14 cellular contexts compared by ENCODE assay signal in the genomic region with DNA sequence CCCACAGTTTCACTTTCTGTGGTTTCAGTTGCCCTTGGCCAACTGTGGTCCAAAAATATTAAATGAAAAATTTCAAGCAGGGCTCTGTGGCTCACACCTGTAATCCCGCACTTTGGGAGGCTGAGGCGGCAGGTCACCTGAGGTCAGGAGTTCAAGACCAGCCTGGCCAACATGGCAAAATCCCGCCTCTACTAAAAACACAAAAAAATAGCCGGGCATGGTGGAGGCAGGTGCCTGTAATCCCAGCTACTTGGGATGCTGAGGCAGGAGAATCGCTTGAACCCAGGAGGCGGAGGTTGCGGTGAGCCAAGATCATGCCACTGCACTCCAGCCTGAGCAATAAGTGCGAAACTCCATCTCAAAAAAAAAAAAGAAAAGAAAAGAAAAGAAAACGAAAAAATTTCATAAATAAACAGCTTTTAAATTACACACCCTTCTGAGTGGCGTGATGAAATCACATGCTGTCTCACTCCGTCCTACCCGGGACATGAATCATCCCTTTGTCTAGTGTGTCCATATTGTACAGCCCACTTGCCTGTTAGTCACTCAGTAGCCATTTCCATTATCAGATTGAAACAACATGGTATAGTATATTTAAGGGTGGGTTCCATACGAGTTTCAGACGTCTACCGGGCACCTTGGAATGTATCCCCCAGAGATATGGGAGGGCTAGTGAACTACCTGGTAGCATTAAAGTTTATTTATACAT. TPM values are rescaled to one million over a fixed set of nuclear protein-coding genes. Genes with fewer than 3 reads are reported as not detected.
DNase-seq lines count a peak whose midpoint lies in the region; ATAC-seq, FAIRE-seq and TF ChIP-seq lines count a peak whose summit lies in the region.
"Had no signal": no experiment of that assay in that cellular context is flagged by ENCODE, and none has a peak within 500 bp of the region (broad histone marks: within the 10 kb centered on the region; RNA-seq: fewer than 3 reads in every experiment).

No MANE protein-coding gene starts in this region.

- CTCF ChIA-PET in SK-N-SH (lab: Yijun Ruan, JAX), result no interaction called here

- H3K9ac ChIP-seq in SK-N-SH, result no peak overlapping the region

- no peak overlapping the region for H2AFZ ChIP-seq in SK-N-SH (ENCODE audit: low read depth)

- TF ChIP-seq POLR2A in H54 (IDR thresholded peaks at IDR 0.05; ENCODE audit: low read depth, low read length), result no peak

- H3K4me3 ChIP-seq in SK-N-SH (ENCODE audit: low read depth in 2 of 2, low read length in 1 of 2) (no peak overlapping the region), fibroblast of villous mesenchyme (ENCODE audit: low read depth, low read length) (no peak overlapping the region), skeletal muscle cell (ENCODE audit: low read depth, low read length) (no peak overlapping the region)
- H3K4me3 ChIP-seq: heart right ventricle, psoas muscle had no signal

- peak overlapping the region in 1 of 2 experiments; percentile 88; a peak in 2 of 4 replicates for H3K27ac ChIP-seq in SK-N-SH (ENCODE audit: low read depth in 2 of 2, low read length in 1 of 2)
- H3K27ac ChIP-seq: heart right ventricle, psoas muscle, VCaP had no signal

- 41% methylated on average over 15 of the region's 15 CpGs for WGBS in SK-N-SH (ENCODE audit: low lambda C conversion rate)

- peaks cover 0 to 41% of the 10 kb centered on the region in 2 experiments; a peak in 2 of 4 replicates for H3K4me1 ChIP-seq in SK-N-SH (ENCODE audit: control insufficient read depth in 1 of 2, insufficient read depth in 2 of 2, low read depth in 1 of 2, low read length in 1 of 2)

- no peaks in the 10 kb centered on the region for H3K9me3 ChIP-seq in SK-N-SH
- H3K9me3 ChIP-seq: heart right ventricle, psoas muscle had no signal

- no peak for TF ChIP-seq RAD21 in SK-N-SH (IDR thresholded peaks at IDR 0.05; ENCODE audit: low read length)

- TF ChIP-seq EP300 in SK-N-SH (IDR thresholded peaks at IDR 0.05; ENCODE audit: borderline replicate concordance in 1 of 2, low read depth in 1 of 2, low read length in 1 of 2), result peak in 1 of 2 experiments; percentile 58; a peak in 1 of 4 replicates

- peak; percentile 71 for FAIRE-seq in H54 (lab: Jason Lieb, UNC)

- peak overlapping the region; percentile 50; the same call in 1 of the 2 replicates for H3K4me2 ChIP-seq in SK-N-SH

- POLR2A ChIA-PET in SK-N-SH (lab: Yijun Ruan, JAX), result no interaction called here

- DNase-seq in H54 (ENCODE audit: insufficient read length, low spot score) (peak; percentile 15), SK-N-SH (no peak), fibroblast of villous mesenchyme (ENCODE audit: low read depth) (peak; percentile 86), skeletal muscle cell (ENCODE audit: low read depth) (peak; percentile 85), HuH-7 (ENCODE audit: low spot score) (no peak), GOT3 (lab: John Stamatoyannopoulos, UW) (no peak), NCI-H1436 treated with DMSO at 0.1 percent for 48 hours (lab: John Stamatoyannopoulos, UW) (no peak)
- DNase-seq: GF-D8; heart right ventricle; NCI-H345; psoas muscle; stimulated activated CD8-positive, alpha-beta memory T cell treated with anti-CD3 and anti-CD28 coated beads, Interleukin-4, amount 100 ng/mL, for 48 hours had no signal

- H3K36me3 ChIP-seq in SK-N-SH (replicated peaks in 1 of 2; ENCODE audit: control insufficient read depth in 1 of 2, insufficient read depth in 2 of 2, low read length in 1 of 2), result no peaks in the 10 kb centered on the region
- H3K36me3 ChIP-seq: heart right ventricle had no signal

- H3K9me2 ChIP-seq in SK-N-SH, result no peaks in the 10 kb centered on the region

- no peak for ATAC-seq in GM21737 (IDR thresholded peaks at IDR 0.05; ENCODE audit: unreplicated experiment)

- no peaks in the 10 kb centered on the region for H3K27me3 ChIP-seq in SK-N-SH (ENCODE audit: insufficient read depth)
- H3K27me3 ChIP-seq: heart right ventricle had no signal

- H3F3A ChIP-seq in SK-N-SH (replicated peaks; ENCODE audit: insufficient read depth), result peaks cover 26% of the 10 kb centered on the region

- 0 out of 2 replicates have a peak, but pooled peaks cover 5% of the 10 kb centered on the region for H4K20me1 ChIP-seq in SK-N-SH (ENCODE audit: insufficient read depth)

- peaks cover 82% of the 10 kb centered on the region for H3K79me2 ChIP-seq in SK-N-SH (ENCODE audit: insufficient read depth)

- TF ChIP-seq CTCF in SK-N-SH (IDR thresholded peaks at IDR 0.05), result no peak
- no peak for TF ChIP-seq CTCF in fibroblast of villous mesenchyme (IDR thresholded peaks at IDR 0.05; ENCODE audit: insufficient read depth, low read depth, low read length)

TF ChIP-seq in SK-N-SH, 30 proteins besides CTCF, POLR2A, EP300 and RAD21:
- TF ChIP-seq NFIC (IDR thresholded peaks at IDR 0.05; ENCODE audit: borderline replicate concordance) (no peak), FOSL2 (IDR thresholded peaks at IDR 0.05; ENCODE audit: borderline replicate concordance, low read depth) (peak; percentile 84; the same call in 1 of the 2 replicates), TCF12 (IDR thresholded peaks at IDR 0.05) (peak; percentile 82), ELF1 (IDR thresholded peaks at IDR 0.05) (no peak), TEAD4 (IDR thresholded peaks at IDR 0.05; ENCODE audit: borderline replicate concordance, insufficient read depth) (0 out of 2 replicates have a peak, but pooled peaks have one; percentile 24), FOXM1 (IDR thresholded peaks at IDR 0.05; ENCODE audit: low read depth) (peak; percentile 83), JUND (IDR thresholded peaks at IDR 0.05) (peak; percentile 87)
- TF ChIP-seq, protein P1, sequence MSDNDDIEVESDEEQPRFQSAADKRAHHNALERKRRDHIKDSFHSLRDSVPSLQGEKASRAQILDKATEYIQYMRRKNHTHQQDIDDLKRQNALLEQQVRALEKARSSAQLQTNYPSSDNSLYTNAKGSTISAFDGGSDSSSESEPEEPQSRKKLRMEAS (IDR thresholded peaks at IDR 0.05; ENCODE audit: low read depth), result peak; percentile 80
- TF ChIP-seq, protein P2, sequence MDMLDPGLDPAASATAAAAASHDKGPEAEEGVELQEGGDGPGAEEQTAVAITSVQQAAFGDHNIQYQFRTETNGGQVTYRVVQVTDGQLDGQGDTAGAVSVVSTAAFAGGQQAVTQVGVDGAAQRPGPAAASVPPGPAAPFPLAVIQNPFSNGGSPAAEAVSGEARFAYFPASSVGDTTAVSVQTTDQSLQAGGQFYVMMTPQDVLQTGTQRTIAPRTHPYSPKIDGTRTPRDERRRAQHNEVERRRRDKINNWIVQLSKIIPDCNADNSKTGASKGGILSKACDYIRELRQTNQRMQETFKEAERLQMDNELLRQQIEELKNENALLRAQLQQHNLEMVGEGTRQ (IDR thresholded peaks at IDR 0.05; ENCODE audit: borderline replicate concordance, low read depth, low read length), result no peak
- TF ChIP-seq, protein P3, sequence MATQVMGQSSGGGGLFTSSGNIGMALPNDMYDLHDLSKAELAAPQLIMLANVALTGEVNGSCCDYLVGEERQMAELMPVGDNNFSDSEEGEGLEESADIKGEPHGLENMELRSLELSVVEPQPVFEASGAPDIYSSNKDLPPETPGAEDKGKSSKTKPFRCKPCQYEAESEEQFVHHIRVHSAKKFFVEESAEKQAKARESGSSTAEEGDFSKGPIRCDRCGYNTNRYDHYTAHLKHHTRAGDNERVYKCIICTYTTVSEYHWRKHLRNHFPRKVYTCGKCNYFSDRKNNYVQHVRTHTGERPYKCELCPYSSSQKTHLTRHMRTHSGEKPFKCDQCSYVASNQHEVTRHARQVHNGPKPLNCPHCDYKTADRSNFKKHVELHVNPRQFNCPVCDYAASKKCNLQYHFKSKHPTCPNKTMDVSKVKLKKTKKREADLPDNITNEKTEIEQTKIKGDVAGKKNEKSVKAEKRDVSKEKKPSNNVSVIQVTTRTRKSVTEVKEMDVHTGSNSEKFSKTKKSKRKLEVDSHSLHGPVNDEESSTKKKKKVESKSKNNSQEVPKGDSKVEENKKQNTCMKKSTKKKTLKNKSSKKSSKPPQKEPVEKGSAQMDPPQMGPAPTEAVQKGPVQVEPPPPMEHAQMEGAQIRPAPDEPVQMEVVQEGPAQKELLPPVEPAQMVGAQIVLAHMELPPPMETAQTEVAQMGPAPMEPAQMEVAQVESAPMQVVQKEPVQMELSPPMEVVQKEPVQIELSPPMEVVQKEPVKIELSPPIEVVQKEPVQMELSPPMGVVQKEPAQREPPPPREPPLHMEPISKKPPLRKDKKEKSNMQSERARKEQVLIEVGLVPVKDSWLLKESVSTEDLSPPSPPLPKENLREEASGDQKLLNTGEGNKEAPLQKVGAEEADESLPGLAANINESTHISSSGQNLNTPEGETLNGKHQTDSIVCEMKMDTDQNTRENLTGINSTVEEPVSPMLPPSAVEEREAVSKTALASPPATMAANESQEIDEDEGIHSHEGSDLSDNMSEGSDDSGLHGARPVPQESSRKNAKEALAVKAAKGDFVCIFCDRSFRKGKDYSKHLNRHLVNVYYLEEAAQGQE (IDR thresholded peaks at IDR 0.05; ENCODE audit: low read depth, low read length), result no peak
- TF ChIP-seq, protein P4, sequence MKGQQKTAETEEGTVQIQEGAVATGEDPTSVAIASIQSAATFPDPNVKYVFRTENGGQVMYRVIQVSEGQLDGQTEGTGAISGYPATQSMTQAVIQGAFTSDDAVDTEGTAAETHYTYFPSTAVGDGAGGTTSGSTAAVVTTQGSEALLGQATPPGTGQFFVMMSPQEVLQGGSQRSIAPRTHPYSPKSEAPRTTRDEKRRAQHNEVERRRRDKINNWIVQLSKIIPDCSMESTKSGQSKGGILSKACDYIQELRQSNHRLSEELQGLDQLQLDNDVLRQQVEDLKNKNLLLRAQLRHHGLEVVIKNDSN (IDR thresholded peaks at IDR 0.05; ENCODE audit: borderline replicate concordance, low read depth), result peak; percentile 54; the same call in 1 of the 2 replicates
- TF ChIP-seq, protein P5, sequence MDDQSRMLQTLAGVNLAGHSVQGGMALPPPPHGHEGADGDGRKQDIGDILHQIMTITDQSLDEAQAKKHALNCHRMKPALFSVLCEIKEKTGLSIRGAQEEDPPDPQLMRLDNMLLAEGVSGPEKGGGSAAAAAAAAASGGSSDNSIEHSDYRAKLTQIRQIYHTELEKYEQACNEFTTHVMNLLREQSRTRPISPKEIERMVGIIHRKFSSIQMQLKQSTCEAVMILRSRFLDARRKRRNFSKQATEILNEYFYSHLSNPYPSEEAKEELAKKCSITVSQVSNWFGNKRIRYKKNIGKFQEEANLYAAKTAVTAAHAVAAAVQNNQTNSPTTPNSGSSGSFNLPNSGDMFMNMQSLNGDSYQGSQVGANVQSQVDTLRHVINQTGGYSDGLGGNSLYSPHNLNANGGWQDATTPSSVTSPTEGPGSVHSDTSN (IDR thresholded peaks at IDR 0.05), result peak; percentile 83

RNA-seq across cellular contexts. Expression of a gene that starts 11.7 kb away (rescaled TPM):
- 8.0 and 9.5 TPM in 2 replicates for polyA plus RNA-seq in SK-N-SH (2012; rRNA removed)
- 12.3 and 14.5 TPM in 2 replicates for polyA plus RNA-seq in SK-N-SH (2012; cell fraction: cytosol; rRNA removed)
- 8.9 and 10.3 TPM in 2 replicates for polyA plus RNA-seq in SK-N-SH (2012; cell fraction: nucleus; rRNA removed)
- total RNA-seq in fibroblast of villous mesenchyme, result 70.0 and 82.5 TPM in 2 replicates

Comparison
In these comparisons a context has a peak if more than half of its experiments do, and no peak if none do; other contexts are left out.
1. DNase-seq: peak in H54 (single experiment), fibroblast of villous mesenchyme (single experiment) and skeletal muscle cell (single experiment); none in SK-N-SH (single experiment), HuH-7 (single experiment), GOT3 (single experiment) and NCI-H1436 treated with DMSO at 0.1 percent for 48 hours (single experiment).